1 cellular context compared by ENCODE assay signal in genomic region chr2:11376071-11376470, GRCh38.
TF ChIP-seq lines count a peak whose summit lies in the region.

No MANE protein-coding gene starts in this region.

TF ChIP-seq in HepG2, 621 proteins besides CTCF, POLR2A, EP300 and RAD21 (continued from another document and continues in another):
- TF ChIP-seq, protein P1, sequence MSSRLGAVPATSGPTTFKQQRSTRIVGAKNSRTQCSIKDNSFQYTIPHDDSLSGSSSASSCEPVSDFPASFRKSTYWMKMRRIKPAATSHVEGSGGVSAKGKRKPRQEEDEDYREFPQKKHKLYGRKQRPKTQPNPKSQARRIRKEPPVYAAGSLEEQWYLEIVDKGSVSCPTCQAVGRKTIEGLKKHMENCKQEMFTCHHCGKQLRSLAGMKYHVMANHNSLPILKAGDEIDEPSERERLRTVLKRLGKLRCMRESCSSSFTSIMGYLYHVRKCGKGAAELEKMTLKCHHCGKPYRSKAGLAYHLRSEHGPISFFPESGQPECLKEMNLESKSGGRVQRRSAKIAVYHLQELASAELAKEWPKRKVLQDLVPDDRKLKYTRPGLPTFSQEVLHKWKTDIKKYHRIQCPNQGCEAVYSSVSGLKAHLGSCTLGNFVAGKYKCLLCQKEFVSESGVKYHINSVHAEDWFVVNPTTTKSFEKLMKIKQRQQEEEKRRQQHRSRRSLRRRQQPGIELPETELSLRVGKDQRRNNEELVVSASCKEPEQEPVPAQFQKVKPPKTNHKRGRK (CRISPR knock-in tag; IDR thresholded peaks at IDR 0.05), result no peak
- no peak for TF ChIP-seq ZNF639 (CRISPR knock-in tag; conservative IDR thresholded peaks at IDR 0.05)
- TF ChIP-seq, protein P2, sequence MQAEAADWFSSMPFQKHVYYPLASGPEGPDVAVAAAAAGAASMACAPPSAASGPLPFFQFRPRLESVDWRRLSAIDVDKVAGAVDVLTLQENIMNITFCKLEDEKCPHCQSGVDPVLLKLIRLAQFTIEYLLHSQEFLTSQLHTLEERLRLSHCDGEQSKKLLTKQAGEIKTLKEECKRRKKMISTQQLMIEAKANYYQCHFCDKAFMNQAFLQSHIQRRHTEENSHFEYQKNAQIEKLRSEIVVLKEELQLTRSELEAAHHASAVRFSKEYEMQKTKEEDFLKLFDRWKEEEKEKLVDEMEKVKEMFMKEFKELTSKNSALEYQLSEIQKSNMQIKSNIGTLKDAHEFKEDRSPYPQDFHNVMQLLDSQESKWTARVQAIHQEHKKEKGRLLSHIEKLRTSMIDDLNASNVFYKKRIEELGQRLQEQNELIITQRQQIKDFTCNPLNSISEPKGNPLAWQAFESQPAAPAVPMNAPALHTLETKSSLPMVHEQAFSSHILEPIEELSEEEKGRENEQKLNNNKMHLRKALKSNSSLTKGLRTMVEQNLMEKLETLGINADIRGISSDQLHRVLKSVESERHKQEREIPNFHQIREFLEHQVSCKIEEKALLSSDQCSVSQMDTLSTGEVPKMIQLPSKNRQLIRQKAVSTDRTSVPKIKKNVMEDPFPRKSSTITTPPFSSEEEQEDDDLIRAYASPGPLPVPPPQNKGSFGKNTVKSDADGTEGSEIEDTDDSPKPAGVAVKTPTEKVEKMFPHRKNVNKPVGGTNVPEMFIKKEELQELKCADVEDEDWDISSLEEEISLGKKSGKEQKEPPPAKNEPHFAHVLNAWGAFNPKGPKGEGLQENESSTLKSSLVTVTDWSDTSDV (CRISPR knock-in tag; IDR thresholded peaks at IDR 0.05), result no peak
- TF ChIP-seq ZMAT5 (CRISPR knock-in tag; IDR thresholded peaks at IDR 0.05; ENCODE audit: borderline replicate concordance, low read depth), result no peak
- TF ChIP-seq, protein P3, sequence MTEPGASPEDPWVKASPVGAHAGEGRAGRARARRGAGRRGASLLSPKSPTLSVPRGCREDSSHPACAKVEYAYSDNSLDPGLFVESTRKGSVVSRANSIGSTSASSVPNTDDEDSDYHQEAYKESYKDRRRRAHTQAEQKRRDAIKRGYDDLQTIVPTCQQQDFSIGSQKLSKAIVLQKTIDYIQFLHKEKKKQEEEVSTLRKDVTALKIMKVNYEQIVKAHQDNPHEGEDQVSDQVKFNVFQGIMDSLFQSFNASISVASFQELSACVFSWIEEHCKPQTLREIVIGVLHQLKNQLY (CRISPR knock-in tag; IDR thresholded peaks at IDR 0.05), result no peak
- no peak for TF ChIP-seq ZNF205 (CRISPR knock-in tag; IDR thresholded peaks at IDR 0.05)
- TF ChIP-seq ZNF556 (CRISPR knock-in tag; IDR thresholded peaks at IDR 0.05; ENCODE audit: borderline replicate concordance), result 0 out of 2 replicates have a peak, but pooled peaks have one; percentile 37
- TF ChIP-seq ZNF468 (CRISPR knock-in tag; IDR thresholded peaks at IDR 0.05), result no peak
- TF ChIP-seq, protein P4, sequence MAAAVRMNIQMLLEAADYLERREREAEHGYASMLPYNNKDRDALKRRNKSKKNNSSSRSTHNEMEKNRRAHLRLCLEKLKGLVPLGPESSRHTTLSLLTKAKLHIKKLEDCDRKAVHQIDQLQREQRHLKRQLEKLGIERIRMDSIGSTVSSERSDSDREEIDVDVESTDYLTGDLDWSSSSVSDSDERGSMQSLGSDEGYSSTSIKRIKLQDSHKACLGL (CRISPR knock-in tag; IDR thresholded peaks at IDR 0.05), result no peak
- no peak for TF ChIP-seq U2AF2 (IDR thresholded peaks at IDR 0.05; ENCODE audit: low read depth, low read length)
- 0 out of 2 replicates have a peak, but pooled peaks have one; percentile 54 for TF ChIP-seq ZNF747 (CRISPR knock-in tag; IDR thresholded peaks at IDR 0.05; ENCODE audit: borderline replicate concordance)
- TF ChIP-seq SIN3B (IDR thresholded peaks at IDR 0.05; ENCODE audit: low read length), result no peak
- no peak for TF ChIP-seq THYN1 (CRISPR knock-in tag; IDR thresholded peaks at IDR 0.05; ENCODE audit: borderline replicate concordance, low read depth)
- TF ChIP-seq RORA (CRISPR knock-in tag; IDR thresholded peaks at IDR 0.05), result no peak
- TF ChIP-seq, protein P5, sequence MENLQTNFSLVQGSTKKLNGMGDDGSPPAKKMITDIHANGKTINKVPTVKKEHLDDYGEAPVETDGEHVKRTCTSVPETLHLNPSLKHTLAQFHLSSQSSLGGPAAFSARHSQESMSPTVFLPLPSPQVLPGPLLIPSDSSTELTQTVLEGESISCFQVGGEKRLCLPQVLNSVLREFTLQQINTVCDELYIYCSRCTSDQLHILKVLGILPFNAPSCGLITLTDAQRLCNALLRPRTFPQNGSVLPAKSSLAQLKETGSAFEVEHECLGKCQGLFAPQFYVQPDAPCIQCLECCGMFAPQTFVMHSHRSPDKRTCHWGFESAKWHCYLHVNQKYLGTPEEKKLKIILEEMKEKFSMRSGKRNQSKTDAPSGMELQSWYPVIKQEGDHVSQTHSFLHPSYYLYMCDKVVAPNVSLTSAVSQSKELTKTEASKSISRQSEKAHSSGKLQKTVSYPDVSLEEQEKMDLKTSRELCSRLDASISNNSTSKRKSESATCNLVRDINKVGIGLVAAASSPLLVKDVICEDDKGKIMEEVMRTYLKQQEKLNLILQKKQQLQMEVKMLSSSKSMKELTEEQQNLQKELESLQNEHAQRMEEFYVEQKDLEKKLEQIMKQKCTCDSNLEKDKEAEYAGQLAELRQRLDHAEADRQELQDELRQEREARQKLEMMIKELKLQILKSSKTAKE (CRISPR knock-in tag; IDR thresholded peaks at IDR 0.05; ENCODE audit: borderline replicate concordance), result no peak
- TF ChIP-seq, protein P6, sequence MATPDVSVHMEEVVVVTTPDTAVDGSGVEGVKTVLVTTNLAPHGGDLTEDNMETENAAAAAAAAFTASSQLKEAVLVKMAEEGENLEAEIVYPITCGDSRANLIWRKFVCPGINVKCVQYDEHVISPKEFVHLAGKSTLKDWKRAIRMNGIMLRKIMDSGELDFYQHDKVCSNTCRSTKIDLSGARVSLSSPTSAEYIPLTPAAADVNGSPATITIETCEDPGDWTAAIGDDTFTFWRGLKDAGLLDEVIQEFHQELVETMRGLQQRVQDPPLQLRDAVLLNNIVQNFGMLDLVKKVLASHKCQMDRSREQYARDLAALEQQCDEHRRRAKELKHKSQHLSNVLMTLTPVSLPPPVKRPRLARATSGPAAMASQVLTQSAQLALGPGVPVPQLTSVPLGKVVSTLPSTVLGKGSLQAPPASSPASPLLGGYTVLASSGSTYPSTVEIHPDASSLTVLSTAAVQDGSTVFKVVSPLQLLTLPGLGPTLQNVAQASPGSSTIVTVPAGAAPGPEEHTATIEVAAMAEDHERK (CRISPR knock-in tag; IDR thresholded peaks at IDR 0.05; ENCODE audit: low read depth), result no peak
- TF ChIP-seq ZMYM3 (CRISPR knock-in tag; IDR thresholded peaks at IDR 0.05), result no peak; the same call in 1 of the 2 replicates
- TF ChIP-seq SNRNP70 (IDR thresholded peaks at IDR 0.05; ENCODE audit: low read depth, low read length), result no peak
- TF ChIP-seq ZNF260 (CRISPR knock-in tag; IDR thresholded peaks at IDR 0.05; ENCODE audit: borderline replicate concordance, low read depth), result no peak
- no peak for TF ChIP-seq ZNF501 (CRISPR knock-in tag; IDR thresholded peaks at IDR 0.05)
- TF ChIP-seq, protein P7, sequence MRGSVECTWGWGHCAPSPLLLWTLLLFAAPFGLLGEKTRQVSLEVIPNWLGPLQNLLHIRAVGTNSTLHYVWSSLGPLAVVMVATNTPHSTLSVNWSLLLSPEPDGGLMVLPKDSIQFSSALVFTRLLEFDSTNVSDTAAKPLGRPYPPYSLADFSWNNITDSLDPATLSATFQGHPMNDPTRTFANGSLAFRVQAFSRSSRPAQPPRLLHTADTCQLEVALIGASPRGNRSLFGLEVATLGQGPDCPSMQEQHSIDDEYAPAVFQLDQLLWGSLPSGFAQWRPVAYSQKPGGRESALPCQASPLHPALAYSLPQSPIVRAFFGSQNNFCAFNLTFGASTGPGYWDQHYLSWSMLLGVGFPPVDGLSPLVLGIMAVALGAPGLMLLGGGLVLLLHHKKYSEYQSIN (CRISPR knock-in tag; IDR thresholded peaks at IDR 0.05; ENCODE audit: borderline replicate concordance), result no peak
- TF ChIP-seq DDIT3 (CRISPR knock-in tag; IDR thresholded peaks at IDR 0.05), result no peak; the same call in 1 of the 2 replicates
- no peak for TF ChIP-seq CCAR2 (optimal IDR thresholded peaks at IDR 0.05; ENCODE audit: low read depth, low read length)
- TF ChIP-seq NR3C1 (CRISPR knock-in tag; IDR thresholded peaks at IDR 0.05), result no peak
- TF ChIP-seq, protein P8, sequence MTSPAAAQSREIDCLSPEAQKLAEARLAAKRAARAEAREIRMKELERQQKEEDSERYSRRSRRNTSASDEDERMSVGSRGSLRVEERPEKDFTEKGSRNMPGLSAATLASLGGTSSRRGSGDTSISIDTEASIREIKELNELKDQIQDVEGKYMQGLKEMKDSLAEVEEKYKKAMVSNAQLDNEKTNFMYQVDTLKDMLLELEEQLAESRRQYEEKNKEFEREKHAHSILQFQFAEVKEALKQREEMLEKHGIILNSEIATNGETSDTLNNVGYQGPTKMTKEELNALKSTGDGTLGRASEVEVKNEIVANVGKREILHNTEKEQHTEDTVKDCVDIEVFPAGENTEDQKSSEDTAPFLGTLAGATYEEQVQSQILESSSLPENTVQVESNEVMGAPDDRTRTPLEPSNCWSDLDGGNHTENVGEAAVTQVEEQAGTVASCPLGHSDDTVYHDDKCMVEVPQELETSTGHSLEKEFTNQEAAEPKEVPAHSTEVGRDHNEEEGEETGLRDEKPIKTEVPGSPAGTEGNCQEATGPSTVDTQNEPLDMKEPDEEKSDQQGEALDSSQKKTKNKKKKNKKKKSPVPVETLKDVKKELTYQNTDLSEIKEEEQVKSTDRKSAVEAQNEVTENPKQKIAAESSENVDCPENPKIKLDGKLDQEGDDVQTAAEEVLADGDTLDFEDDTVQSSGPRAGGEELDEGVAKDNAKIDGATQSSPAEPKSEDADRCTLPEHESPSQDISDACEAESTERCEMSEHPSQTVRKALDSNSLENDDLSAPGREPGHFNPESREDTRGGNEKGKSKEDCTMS (CRISPR knock-in tag; conservative IDR thresholded peaks at IDR 0.05), result no peak
- no peak for TF ChIP-seq ZNF24 (IDR thresholded peaks at IDR 0.05)
- TF ChIP-seq ZNF251 (CRISPR knock-in tag; IDR thresholded peaks at IDR 0.05), result no peak
- no peak for TF ChIP-seq HCFC1 (IDR thresholded peaks at IDR 0.05; ENCODE audit: low read depth, low read length)
- TF ChIP-seq TBX2 (CRISPR knock-in tag; IDR thresholded peaks at IDR 0.05; ENCODE audit: borderline replicate concordance), result no peak; the same call in 1 of the 2 replicates
- TF ChIP-seq ZNF235 (CRISPR knock-in tag; IDR thresholded peaks at IDR 0.05; ENCODE audit: borderline replicate concordance), result no peak
- no peak for TF ChIP-seq ZBTB44 (CRISPR knock-in tag; IDR thresholded peaks at IDR 0.05)
- no peak for TF ChIP-seq LCORL (IDR thresholded peaks at IDR 0.05)
- TF ChIP-seq LCORL (CRISPR knock-in tag; IDR thresholded peaks at IDR 0.05), result 0 out of 2 replicates have a peak, but pooled peaks have one; percentile 35
- TF ChIP-seq ZSCAN25 (CRISPR knock-in tag; IDR thresholded peaks at IDR 0.05), result 0 out of 2 replicates have a peak, but pooled peaks have one; percentile 17
- TF ChIP-seq SAFB2 (CRISPR knock-in tag; IDR thresholded peaks at IDR 0.05; ENCODE audit: borderline replicate concordance, low read depth), result no peak
- TF ChIP-seq TERF1 (CRISPR knock-in tag; IDR thresholded peaks at IDR 0.05), result no peak
- TF ChIP-seq ZIK1 (CRISPR knock-in tag; IDR thresholded peaks at IDR 0.05; ENCODE audit: borderline replicate concordance, low read depth), result no peak
- no peak for TF ChIP-seq ZNF83 (CRISPR knock-in tag; IDR thresholded peaks at IDR 0.05; ENCODE audit: borderline replicate concordance)
- TF ChIP-seq PBX3 (CRISPR knock-in tag; IDR thresholded peaks at IDR 0.05; ENCODE audit: borderline replicate concordance), result no peak
- peak; percentile 45; the same call in 1 of the 2 replicates for TF ChIP-seq ZNF44 (CRISPR knock-in tag; IDR thresholded peaks at IDR 0.05)
- no peak for TF ChIP-seq ZNF230 (CRISPR knock-in tag; IDR thresholded peaks at IDR 0.05)
- 0 out of 2 replicates have a peak, but pooled peaks have one; percentile 25 for TF ChIP-seq ZNF788 (CRISPR knock-in tag; IDR thresholded peaks at IDR 0.05; ENCODE audit: borderline replicate concordance)
- TF ChIP-seq PAWR (CRISPR knock-in tag; IDR thresholded peaks at IDR 0.05; ENCODE audit: borderline replicate concordance), result no peak
